1 cellular context compared by ENCODE assay signal in the genomic region with DNA sequence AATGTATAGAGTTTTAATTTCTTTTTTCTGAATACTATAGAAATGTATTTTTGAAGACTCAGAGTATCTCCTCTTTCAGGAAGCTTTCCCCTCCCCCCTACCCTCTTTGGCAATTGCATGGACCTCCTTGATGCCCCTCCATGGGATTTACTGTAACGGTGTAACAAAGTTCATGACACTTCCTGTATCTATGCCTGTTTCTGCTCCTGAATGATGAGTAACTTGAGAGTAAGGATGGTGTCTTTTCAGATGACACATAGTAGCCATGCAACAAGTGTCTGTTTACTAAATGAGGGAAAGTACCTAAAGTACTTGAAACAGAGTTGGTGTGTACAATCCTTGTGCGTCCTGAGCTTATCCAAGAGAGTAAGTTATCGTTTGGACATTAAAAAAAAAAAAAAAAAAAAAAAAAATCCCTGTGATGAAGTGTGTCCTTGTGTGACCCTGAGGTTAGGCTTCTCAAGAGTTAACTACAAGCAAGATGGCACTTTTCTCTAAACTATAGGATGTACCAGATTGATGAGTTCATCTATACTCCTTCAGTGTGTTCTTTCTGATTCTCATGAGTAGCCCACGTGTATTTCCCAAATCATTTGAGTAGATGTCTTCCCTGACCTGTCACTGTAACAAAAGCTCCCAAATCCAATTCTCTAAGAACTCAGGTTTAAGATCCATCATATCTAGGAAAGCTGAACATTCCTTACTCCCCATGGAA.
TF ChIP-seq lines count a peak whose summit lies in the region.

No MANE protein-coding gene starts in this region.

TF ChIP-seq in HepG2, 621 proteins besides CTCF, POLR2A, EP300 and RAD21:
- TF ChIP-seq, protein P1, sequence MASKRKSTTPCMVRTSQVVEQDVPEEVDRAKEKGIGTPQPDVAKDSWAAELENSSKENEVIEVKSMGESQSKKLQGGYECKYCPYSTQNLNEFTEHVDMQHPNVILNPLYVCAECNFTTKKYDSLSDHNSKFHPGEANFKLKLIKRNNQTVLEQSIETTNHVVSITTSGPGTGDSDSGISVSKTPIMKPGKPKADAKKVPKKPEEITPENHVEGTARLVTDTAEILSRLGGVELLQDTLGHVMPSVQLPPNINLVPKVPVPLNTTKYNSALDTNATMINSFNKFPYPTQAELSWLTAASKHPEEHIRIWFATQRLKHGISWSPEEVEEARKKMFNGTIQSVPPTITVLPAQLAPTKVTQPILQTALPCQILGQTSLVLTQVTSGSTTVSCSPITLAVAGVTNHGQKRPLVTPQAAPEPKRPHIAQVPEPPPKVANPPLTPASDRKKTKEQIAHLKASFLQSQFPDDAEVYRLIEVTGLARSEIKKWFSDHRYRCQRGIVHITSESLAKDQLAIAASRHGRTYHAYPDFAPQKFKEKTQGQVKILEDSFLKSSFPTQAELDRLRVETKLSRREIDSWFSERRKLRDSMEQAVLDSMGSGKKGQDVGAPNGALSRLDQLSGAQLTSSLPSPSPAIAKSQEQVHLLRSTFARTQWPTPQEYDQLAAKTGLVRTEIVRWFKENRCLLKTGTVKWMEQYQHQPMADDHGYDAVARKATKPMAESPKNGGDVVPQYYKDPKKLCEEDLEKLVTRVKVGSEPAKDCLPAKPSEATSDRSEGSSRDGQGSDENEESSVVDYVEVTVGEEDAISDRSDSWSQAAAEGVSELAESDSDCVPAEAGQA (IDR thresholded peaks at IDR 0.05; ENCODE audit: low read depth), result no peak
- TF ChIP-seq, protein P1 (CRISPR knock-in tag; IDR thresholded peaks at IDR 0.05; ENCODE audit: borderline replicate concordance), result no peak
- TF ChIP-seq ZNF264 (CRISPR knock-in tag; IDR thresholded peaks at IDR 0.05), result no peak
- TF ChIP-seq, protein P2, sequence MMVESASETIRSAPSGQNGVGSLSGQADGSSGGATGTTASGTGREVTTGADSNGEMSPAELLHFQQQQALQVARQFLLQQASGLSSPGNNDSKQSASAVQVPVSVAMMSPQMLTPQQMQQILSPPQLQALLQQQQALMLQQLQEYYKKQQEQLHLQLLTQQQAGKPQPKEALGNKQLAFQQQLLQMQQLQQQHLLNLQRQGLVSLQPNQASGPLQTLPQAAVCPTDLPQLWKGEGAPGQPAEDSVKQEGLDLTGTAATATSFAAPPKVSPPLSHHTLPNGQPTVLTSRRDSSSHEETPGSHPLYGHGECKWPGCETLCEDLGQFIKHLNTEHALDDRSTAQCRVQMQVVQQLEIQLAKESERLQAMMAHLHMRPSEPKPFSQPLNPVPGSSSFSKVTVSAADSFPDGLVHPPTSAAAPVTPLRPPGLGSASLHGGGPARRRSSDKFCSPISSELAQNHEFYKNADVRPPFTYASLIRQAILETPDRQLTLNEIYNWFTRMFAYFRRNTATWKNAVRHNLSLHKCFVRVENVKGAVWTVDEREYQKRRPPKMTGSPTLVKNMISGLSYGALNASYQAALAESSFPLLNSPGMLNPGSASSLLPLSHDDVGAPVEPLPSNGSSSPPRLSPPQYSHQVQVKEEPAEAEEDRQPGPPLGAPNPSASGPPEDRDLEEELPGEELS (CRISPR knock-in tag; IDR thresholded peaks at IDR 0.05), result no peak
- TF ChIP-seq ARNT2 (CRISPR knock-in tag; IDR thresholded peaks at IDR 0.05; ENCODE audit: low read depth), result no peak
- TF ChIP-seq ZNF605 (CRISPR knock-in tag; IDR thresholded peaks at IDR 0.05), result no peak
